1 cellular context compared by ENCODE assay signal in the genomic region with DNA sequence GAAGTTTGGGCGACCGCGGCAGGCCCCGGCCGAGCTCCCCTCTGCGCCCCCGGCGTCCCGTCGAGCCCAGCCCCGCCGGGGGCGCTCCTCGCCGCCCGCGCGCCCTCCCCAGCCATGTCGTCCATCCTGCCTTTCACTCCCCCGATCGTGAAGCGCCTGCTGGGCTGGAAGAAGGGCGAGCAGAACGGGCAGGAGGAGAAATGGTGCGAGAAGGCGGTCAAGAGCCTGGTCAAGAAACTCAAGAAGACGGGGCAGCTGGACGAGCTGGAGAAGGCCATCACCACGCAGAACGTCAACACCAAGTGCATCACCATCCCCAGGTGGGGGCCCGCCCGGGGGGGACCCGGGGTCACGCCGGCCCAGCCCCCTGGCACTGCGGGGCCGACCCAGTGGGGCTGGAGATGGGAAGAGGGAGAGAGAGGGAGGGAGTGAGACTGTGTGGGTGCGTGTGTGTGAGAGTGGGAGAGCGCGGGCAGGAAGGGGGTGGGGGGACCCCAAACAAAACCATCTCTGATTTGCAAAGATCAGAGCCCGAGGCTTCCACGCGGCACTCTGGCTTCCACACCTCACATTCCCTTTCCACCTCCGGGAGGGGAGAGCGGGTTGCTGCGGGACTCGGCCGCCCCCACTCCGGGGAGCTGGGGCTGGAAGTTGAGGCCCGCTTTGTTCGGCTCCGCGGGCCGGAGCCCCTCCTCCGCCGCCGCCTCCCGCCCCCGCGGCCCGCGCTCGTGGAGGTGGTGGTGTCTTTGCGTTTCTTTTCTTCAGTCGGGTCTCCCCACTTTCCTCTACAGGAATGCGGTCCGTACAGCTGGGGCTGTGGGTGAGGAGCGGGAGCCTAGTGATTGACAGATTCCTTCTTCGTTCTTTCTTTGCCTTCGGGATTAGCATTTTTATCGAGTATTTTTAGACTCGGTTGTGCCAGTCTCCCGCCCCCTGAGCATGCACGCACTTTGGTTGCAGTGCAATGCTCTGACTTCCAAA.
TF ChIP-seq lines count a peak whose summit lies in the region.

No MANE protein-coding gene starts in this region.

TF ChIP-seq in HCT116, 20 proteins besides CTCF, POLR2A, EP300 and RAD21 (continued from another document):
- TF ChIP-seq ZFX (IDR thresholded peaks at IDR 0.05), result peak; percentile 67
